20 cellular contexts compared by ENCODE assay signal in the genomic region with DNA sequence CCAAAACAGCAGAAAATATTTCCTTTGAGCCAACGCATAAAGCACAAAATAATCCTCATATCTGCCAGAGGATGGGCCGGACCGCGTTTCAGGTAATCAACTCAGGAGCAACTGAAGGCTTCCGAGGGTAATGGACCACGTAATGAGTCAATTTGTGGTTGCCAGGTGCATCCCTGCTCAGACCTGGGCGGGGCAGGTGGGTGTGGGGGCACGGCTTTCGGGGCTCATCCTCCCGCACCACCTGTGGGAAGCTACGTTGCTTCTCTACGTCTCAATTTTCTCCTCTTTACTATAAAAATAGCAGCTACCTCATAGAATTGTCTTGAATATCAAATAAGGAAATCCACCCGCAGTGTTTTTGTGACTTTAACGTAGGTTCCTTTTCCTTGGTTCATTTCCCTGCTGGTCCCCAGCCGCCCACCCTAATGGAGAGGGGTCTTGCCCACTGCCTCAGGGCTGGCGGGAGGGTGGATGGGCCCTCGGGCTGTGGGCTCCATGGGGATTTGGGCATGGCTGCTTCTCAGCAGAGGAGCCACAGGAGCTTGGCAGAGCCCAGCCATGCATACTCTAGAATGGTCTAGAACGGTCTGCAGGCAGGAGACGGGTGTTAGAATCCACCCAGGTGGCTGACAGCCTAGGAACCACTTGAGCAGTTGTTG.
DNase-seq lines count a peak whose midpoint lies in the region; ATAC-seq and TF ChIP-seq lines count a peak whose summit lies in the region.
"Had no signal": no experiment of that assay in that cellular context is flagged by ENCODE, and none has a peak within 500 bp of the region (broad histone marks: within the 10 kb centered on the region; RNA-seq: fewer than 3 reads in every experiment).

No MANE protein-coding gene starts in this region.

- H3K27me3 Mint-ChIP-seq in naive B cell: peaks cover 32 to 56% (median 49%) of the 10 kb centered on the region in 3 donors

- H3K36me3 ChIP-seq in GM06990 (ENCODE audit: control insufficient read depth, insufficient read depth, low read length): no peaks in the 10 kb centered on the region
- H3K36me3 ChIP-seq: colonic mucosa, left ventricle myocardium inferior, neural progenitor cell, transverse colon had no signal

- no peak overlapping the region for H3K4me3 ChIP-seq in GM06990 (replicated peaks; ENCODE audit: low read depth, low read length)
- H3K4me3 ChIP-seq: colonic mucosa, left ventricle myocardium inferior, mucosa of descending colon, neural progenitor cell, PC-9, psoas muscle, transverse colon had no signal

- H3K27ac Mint-ChIP-seq in naive B cell: peak overlapping the region; percentile 69 to 95 (median 84)
- H3K27ac Mint-ChIP-seq: activated CD4-positive, alpha-beta T cell treated with anti-CD3 and anti-CD28 coated beads, Interleukin-2, amount 10 ng/mL, durations not matched to agents 24 days and 14 days; neural progenitor cell; stimulated activated naive CD8-positive, alpha-beta T cell treated with anti-CD3 and anti-CD28 coated beads, Interleukin-15, Interleukin-2, amounts not matched to agents 100 ng/mL and 50 ng/mL, for 24 hours had no signal

- ATAC-seq in naive B cell (ENCODE audit: low read depth in 2 of 2): peak; percentile 86 to 87
- ATAC-seq: mucosa of descending colon, psoas muscle had no signal

- H3K9me3 Mint-ChIP-seq in naive B cell: peaks cover 0 to 10% (median 2%) of the 10 kb centered on the region in 7 donors
- H3K9me3 Mint-ChIP-seq: stimulated activated naive CD8-positive, alpha-beta T cell treated with anti-CD3 and anti-CD28 coated beads, Interleukin-15, Interleukin-2, amounts not matched to agents 100 ng/mL and 50 ng/mL, for 24 hours had no signal

- peaks cover 0 to 15% of the 10 kb centered on the region in 2 donors for H3K36me3 Mint-ChIP-seq in naive B cell
- H3K36me3 Mint-ChIP-seq: neural progenitor cell had no signal

- H3K27me3 ChIP-seq in GM06990 (replicated peaks; ENCODE audit: control insufficient read depth, insufficient read depth, low read length): peaks cover 1% of the 10 kb centered on the region; the same call in 1 of the 2 replicates
- H3K27me3 ChIP-seq: colonic mucosa, neural progenitor cell had no signal

- peaks cover 16 to 22% (median 16%) of the 10 kb centered on the region in 3 donors for H3K4me1 Mint-ChIP-seq in naive B cell
- H3K4me1 Mint-ChIP-seq: activated CD4-positive, alpha-beta T cell treated with anti-CD3 and anti-CD28 coated beads, Interleukin-2, amount 10 ng/mL, durations not matched to agents 24 days and 14 days; neural progenitor cell had no signal

- no peak for TF ChIP-seq CTCF in GM06990 (IDR thresholded peaks at IDR 0.05; ENCODE audit: insufficient read depth, low read length, poor library complexity, severe bottlenecking)

- peak; percentile 76 for DNase-seq in COLO668 (lab: John Stamatoyannopoulos, UW; ENCODE audit: unreplicated experiment)
- DNase-seq in GM06990 (ENCODE audit: extremely low read depth, insufficient read length): peak; percentile 37
- DNase-seq in NCI-H748 (lab: John Stamatoyannopoulos, UW; ENCODE audit: unreplicated experiment): peak; percentile 85
- peak; percentile 75 for DNase-seq in naive B cell
- DNase-seq in activated CD4-positive, CD25-positive, alpha-beta regulatory T cell treated with anti-CD3 and anti-CD28 coated beads, Interleukin-2, amount 50 U/mL, for 72 hours: no peak
- no peak for DNase-seq in AML-193 (lab: John Stamatoyannopoulos, UW)
- DNase-seq in H4 (ENCODE audit: low spot score): no peak
- DNase-seq: activated CD4-positive, alpha-beta T cell treated with anti-CD3 and anti-CD28 coated beads, Interleukin-2, amount 10 ng/mL, durations not matched to agents 24 days and 14 days; activated CD8-positive, alpha-beta memory T cell treated with anti-CD3 and anti-CD28 coated beads, Interleukin-2, amount 50 U/mL, for 4 hours; colonic mucosa; left ventricle myocardium inferior; mucosa of descending colon; NCI-H1694; PC-9; psoas muscle; SIG-M5; T-helper 1 cell; transverse colon had no signal

- peak overlapping the region in 6 of 8 donors; percentile 7 to 77 (median 50) for H3K4me3 Mint-ChIP-seq in naive B cell
- H3K4me3 Mint-ChIP-seq: activated CD4-positive, alpha-beta T cell treated with anti-CD3 and anti-CD28 coated beads, Interleukin-2, amount 10 ng/mL, durations not matched to agents 24 days and 14 days; neural progenitor cell; stimulated activated naive CD8-positive, alpha-beta T cell treated with anti-CD3 and anti-CD28 coated beads, Interleukin-15, Interleukin-2, amounts not matched to agents 100 ng/mL and 50 ng/mL, for 24 hours had no signal

Comparison
In these comparisons a context has a peak if more than half of its experiments do, and no peak if none do; other contexts are left out.
1. DNase-seq: peak in COLO668 (single experiment), GM06990 (single experiment), NCI-H748 (single experiment) and naive B cell (single experiment); none in activated CD4-positive, CD25-positive, alpha-beta regulatory T cell treated with anti-CD3 and anti-CD28 coated beads, Interleukin-2, amount 50 U/mL, for 72 hours (single experiment), AML-193 (0 of 2) and H4 (single experiment).